Comparison of ENCODE assay signal across 24 cellular contexts in the genomic region with DNA sequence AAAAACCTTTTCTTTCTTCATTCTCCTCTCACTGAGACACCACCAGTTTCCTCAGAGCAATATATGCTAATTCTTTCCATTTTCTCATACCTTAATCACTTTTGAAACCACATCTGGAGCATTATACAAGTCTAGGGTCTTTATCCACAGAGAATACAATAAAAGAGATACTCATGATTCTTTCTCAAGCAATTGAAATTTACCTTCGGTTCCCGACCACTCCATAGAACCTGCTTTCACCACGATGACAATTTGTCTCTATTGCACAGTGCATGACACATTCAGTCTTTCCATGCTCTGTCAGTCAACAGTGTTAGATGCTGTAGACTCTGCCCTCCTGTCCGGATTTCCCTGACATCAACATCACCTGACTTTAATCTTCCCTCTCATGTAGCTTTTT.
DNase-seq lines count a peak whose midpoint lies in the region; ATAC-seq and TF ChIP-seq lines count a peak whose summit lies in the region.
"Had no signal": no experiment of that assay in that cellular context is flagged by ENCODE, and none has a peak within 500 bp of the region (broad histone marks: within the 10 kb centered on the region; RNA-seq: fewer than 3 reads in every experiment).

No MANE protein-coding gene starts in this region.

- 64 to 89% methylated on average over 4 of the region's 4 CpGs for WGBS in tibial nerve, 2 donors

- no peaks in the 10 kb centered on the region for H3K9me3 ChIP-seq in tibial nerve

- no peak overlapping the region for H3K4me3 ChIP-seq in epithelial cell of proximal tubule (ENCODE audit: low read depth, low read length)
- no peak overlapping the region for H3K4me3 ChIP-seq in tibial nerve
- H3K4me3 ChIP-seq: GM23248 had no signal

- no peaks in the 10 kb centered on the region for H3K27me3 ChIP-seq in tibial nerve

- no peaks in the 10 kb centered on the region for H3K36me3 Mint-ChIP-seq in type B pancreatic cell

- H3K27ac Mint-ChIP-seq in type B pancreatic cell: no peak overlapping the region
- H3K27ac Mint-ChIP-seq: T-helper 1 cell treated with Interleukin-12 subunit alpha and Interleukin-12 subunit beta and Interleukin-4 antibody, amounts not matched to agents 30 μg/mL and 1 μg/mL, for 36 hours had no signal

- TF ChIP-seq CTCF in epithelial cell of proximal tubule (conservative IDR thresholded peaks at IDR 0.05; ENCODE audit: low read depth, low read length): no peak
- TF ChIP-seq CTCF in tibial nerve (IDR thresholded peaks at IDR 0.05): no peak
- TF ChIP-seq CTCF in type B pancreatic cell (conservative IDR thresholded peaks at IDR 0.05): no peak

- H3K27me3 Mint-ChIP-seq in type B pancreatic cell: no peaks in the 10 kb centered on the region

- TF ChIP-seq EP300 in tibial nerve (IDR thresholded peaks at IDR 0.05): no peak

- DNase-seq in epithelial cell of proximal tubule (ENCODE audit: low read depth) (peak; percentile 60), tibial nerve (ENCODE audit: low spot score in 2 of 2) (no peak), type B pancreatic cell (ENCODE audit: extremely low spot score, unreplicated experiment) (no peak), OCI-M1 (lab: John Stamatoyannopoulos, UW) (no peak)
- DNase-seq: ACHN; DND-41; GM23248; HCEC 1CT; KBM-7; NCI-H1105; NCI-H1694; NCI-H2081 treated with DMSO at 0.1 percent for 48 hours; NCI-H510A; NCI-H748 treated with DMSO at 0.1 percent for 48 hours; NK-92 treated with Interleukin-12 subunit alpha and Interleukin-12 subunit beta, amount 100 ng/mL, for 24 hours; PC-3; RPMI8226; SHP77 treated with DMSO at 0.1 percent for 48 hours had no signal

- H3K9me3 Mint-ChIP-seq in type B pancreatic cell: no peaks in the 10 kb centered on the region
- H3K9me3 Mint-ChIP-seq: T-helper 1 cell treated with Interleukin-12 subunit alpha and Interleukin-12 subunit beta and Interleukin-4 antibody, amounts not matched to agents 30 μg/mL and 1 μg/mL, for 36 hours had no signal

- no peaks in the 10 kb centered on the region for H3K4me1 ChIP-seq in tibial nerve

- no peaks in the 10 kb centered on the region for H3K36me3 ChIP-seq in tibial nerve

- ATAC-seq in GM18499 (IDR thresholded peaks at IDR 0.05; ENCODE audit: insufficient read depth, unreplicated experiment): peak; percentile 42
- ATAC-seq in GM18867 (IDR thresholded peaks at IDR 0.05; ENCODE audit: unreplicated experiment): peak; percentile 65
- ATAC-seq in HG02610 (IDR thresholded peaks at IDR 0.05; ENCODE audit: unreplicated experiment): peak; percentile 62
- ATAC-seq: HepG2, PC-3 had no signal

- H3K27ac ChIP-seq in tibial nerve: no peak overlapping the region
- H3K27ac ChIP-seq: C4-2B, GM23248 had no signal

- TF ChIP-seq POLR2A in tibial nerve (IDR thresholded peaks at IDR 0.05): no peak

- no peaks in the 10 kb centered on the region for H3K4me1 Mint-ChIP-seq in type B pancreatic cell (ENCODE audit: unreplicated experiment)

- no peak overlapping the region for H3K4me3 Mint-ChIP-seq in type B pancreatic cell
- H3K4me3 Mint-ChIP-seq: T-helper 1 cell treated with Interleukin-12 subunit alpha and Interleukin-12 subunit beta and Interleukin-4 antibody, amounts not matched to agents 30 μg/mL and 1 μg/mL, for 36 hours had no signal
